Comparison of ENCODE assay signal across 2 cellular contexts in the genomic region with DNA sequence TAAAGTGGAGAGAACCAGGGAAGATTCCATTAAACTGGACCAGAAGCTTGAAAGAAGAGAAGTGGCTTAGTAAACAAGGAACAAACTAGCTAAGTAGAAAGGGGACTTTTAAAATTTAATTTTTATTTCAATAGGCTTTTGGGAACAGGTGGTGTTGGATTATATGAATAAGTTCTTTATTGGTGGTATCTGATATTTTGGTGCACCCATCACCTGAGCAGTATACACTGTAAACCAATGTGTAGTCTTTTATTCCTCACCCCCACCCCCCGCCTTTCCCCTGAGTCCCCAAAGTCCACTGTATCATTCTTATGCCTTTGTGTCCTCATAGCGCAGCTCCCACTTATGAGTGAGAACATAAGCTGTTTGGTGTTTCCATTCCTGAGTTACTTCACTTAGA.
A peak's percentile ranks its signal among the peaks of the same experiment; 100 is the strongest.
TF ChIP-seq lines count a peak whose summit lies in the region.

No MANE protein-coding gene starts in this region.

TF ChIP-seq in HEK293, 187 proteins besides CTCF, POLR2A, EP300 and RAD21:
- peak; percentile 73 for TF ChIP-seq PRDM10 (tag by site-specific recombination; IDR thresholded peaks at IDR 0.05)
- no peak for TF ChIP-seq ZNF658 (tag by site-specific recombination; IDR thresholded peaks at IDR 0.05)

TF ChIP-seq in K562, 482 proteins besides CTCF, POLR2A, EP300 and RAD21 (continued from another document):
- peak; percentile 87 for TF ChIP-seq PRDM10 (IDR thresholded peaks at IDR 0.05; ENCODE audit: partially characterized antibody)
TF ChIP-seq in K562: peak in this region for 1.
